20 cellular contexts compared by ENCODE assay signal in the genomic region with DNA sequence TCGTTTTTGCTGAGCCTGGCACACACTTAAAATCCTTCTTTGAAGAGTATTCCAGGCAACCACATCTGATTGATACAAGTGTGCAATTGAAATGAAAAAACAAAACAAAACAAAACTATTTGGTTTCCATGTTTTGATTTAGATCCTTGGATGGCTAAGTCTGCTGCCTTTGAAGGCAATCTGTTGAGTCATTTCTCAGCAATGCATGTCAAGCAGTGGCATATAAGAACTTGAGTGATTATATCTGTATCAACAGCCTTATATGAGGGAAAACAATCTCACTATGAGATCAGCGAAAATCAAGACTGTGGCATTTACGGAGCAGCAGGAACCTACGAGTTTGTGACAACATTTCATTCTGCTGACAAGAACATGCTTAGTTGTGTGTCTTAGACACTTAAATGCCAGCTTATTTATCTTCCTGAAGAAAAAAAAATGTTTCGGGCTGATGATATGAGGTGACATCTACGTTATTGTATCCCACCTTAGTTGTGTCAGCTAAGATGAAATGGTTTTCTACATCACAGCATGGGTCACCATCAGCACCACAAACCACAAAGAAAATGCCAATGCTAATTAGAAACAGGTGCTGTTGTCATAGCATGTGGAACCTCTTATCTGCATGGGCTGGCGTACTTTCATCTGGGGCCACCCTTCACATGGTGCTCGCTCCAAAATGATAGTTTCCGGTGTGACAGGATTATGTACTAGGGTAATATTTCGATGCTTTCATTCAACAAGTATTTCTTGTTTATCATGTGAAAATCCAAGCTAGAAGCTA.
A peak's percentile ranks its signal among the peaks of the same experiment; 100 is the strongest.
DNase-seq lines count a peak whose midpoint lies in the region; ATAC-seq and TF ChIP-seq lines count a peak whose summit lies in the region.
"Had no signal": no experiment of that assay in that cellular context is flagged by ENCODE, and none has a peak within 500 bp of the region (broad histone marks: within the 10 kb centered on the region; RNA-seq: fewer than 3 reads in every experiment).

No MANE protein-coding gene starts in this region.

- H3K27me3 Mint-ChIP-seq in activated T-helper 2 cell treated with anti-CD3 and anti-CD28 coated beads, Interferon-gamma antibody, Interleukin-2, Interleukin-4, amounts not matched to agents 10 μg/mL and 5 μg/mL and 100 μg/mL, durations not matched to agents 14 hours and 24 hours and 36 hours (ENCODE audit: low read depth) = no peaks in the 10 kb centered on the region
- H3K27me3 Mint-ChIP-seq: T-helper 17 cell had no signal

- ATAC-seq in GM21447 (IDR thresholded peaks at IDR 0.05; ENCODE audit: unreplicated experiment) (no peak), HG03159 (IDR thresholded peaks at IDR 0.05; ENCODE audit: unreplicated experiment) (no peak)
- ATAC-seq: left colon, T-helper 17 cell had no signal

- H3K36me3 Mint-ChIP-seq in activated T-helper 2 cell treated with anti-CD3 and anti-CD28 coated beads, Interferon-gamma antibody, Interleukin-2, Interleukin-4, amounts not matched to agents 10 μg/mL and 5 μg/mL and 100 μg/mL, durations not matched to agents 14 hours and 24 hours and 36 hours (ENCODE audit: low read depth) = no peaks in the 10 kb centered on the region

- peak; percentile 17 for DNase-seq in AG08395 (ENCODE audit: low spot score)
- peak; percentile 84 for DNase-seq in NCI-H460 (ENCODE audit: extremely low read depth, low read depth)
- peak; percentile 1 for DNase-seq in brain pericyte (ENCODE audit: low read depth, low spot score)
- DNase-seq in kidney epithelial cell (ENCODE audit: low read depth) = peak; percentile 37
- no peak for DNase-seq in NCI-H510A treated with DMSO at 0.1 percent for 48 hours (lab: John Stamatoyannopoulos, UW)
- DNase-seq in activated T-helper 2 cell treated with anti-CD3 and anti-CD28 coated beads, Interferon-gamma antibody, Interleukin-2, Interleukin-4, amounts not matched to agents 10 μg/mL and 5 μg/mL and 100 μg/mL, durations not matched to agents 14 hours and 24 hours and 36 hours (ENCODE audit: low spot score) = no peak
- DNase-seq: ACHN; activated gamma-delta T cell; anterior cingulate cortex; HFFc6; left colon; NCI-H1694; NCI-H2227 treated with DMSO at 0.1 percent for 48 hours; Right ventricle myocardium superior; stimulated activated CD4-positive, alpha-beta T cell treated with anti-CD3 and anti-CD28 coated beads, Interleukin-1b, Interleukin-23, amount 100 ng/mL, for 48 hours; T-helper 17 cell had no signal

- H3K36me3 ChIP-seq in kidney epithelial cell (ENCODE audit: control insufficient read depth, insufficient read depth, low read length) = no peaks in the 10 kb centered on the region
- H3K36me3 ChIP-seq: esophagus muscularis mucosa, right atrium auricular region had no signal

- TF ChIP-seq CTCF in kidney epithelial cell (IDR thresholded peaks at IDR 0.05; ENCODE audit: insufficient read depth, low read length, poor library complexity, severe bottlenecking) = no peak

- no peak overlapping the region for H3K27ac Mint-ChIP-seq in activated T-helper 2 cell treated with anti-CD3 and anti-CD28 coated beads, Interferon-gamma antibody, Interleukin-2, Interleukin-4, amounts not matched to agents 10 μg/mL and 5 μg/mL and 100 μg/mL, durations not matched to agents 14 hours and 24 hours and 36 hours
- H3K27ac Mint-ChIP-seq: HFFc6, T-helper 17 cell had no signal

- no peaks in the 10 kb centered on the region for H3K27me3 ChIP-seq in kidney epithelial cell (ENCODE audit: control insufficient read depth, insufficient read depth, low read length)
- H3K27me3 ChIP-seq: esophagus muscularis mucosa, right atrium auricular region had no signal

- H3K4me1 Mint-ChIP-seq in activated T-helper 2 cell treated with anti-CD3 and anti-CD28 coated beads, Interferon-gamma antibody, Interleukin-2, Interleukin-4, amounts not matched to agents 10 μg/mL and 5 μg/mL and 100 μg/mL, durations not matched to agents 14 hours and 24 hours and 36 hours (ENCODE audit: low read depth) = no peaks in the 10 kb centered on the region
- H3K4me1 Mint-ChIP-seq: T-helper 17 cell had no signal

- H3K4me3 ChIP-seq in kidney epithelial cell (ENCODE audit: low read depth, low read length) = no peak overlapping the region
- H3K4me3 ChIP-seq: esophagus muscularis mucosa, right atrium auricular region had no signal

- H3K9me3 Mint-ChIP-seq in activated T-helper 2 cell treated with anti-CD3 and anti-CD28 coated beads, Interferon-gamma antibody, Interleukin-2, Interleukin-4, amounts not matched to agents 10 μg/mL and 5 μg/mL and 100 μg/mL, durations not matched to agents 14 hours and 24 hours and 36 hours = no peaks in the 10 kb centered on the region

- H3K4me3 Mint-ChIP-seq in activated T-helper 2 cell treated with anti-CD3 and anti-CD28 coated beads, Interferon-gamma antibody, Interleukin-2, Interleukin-4, amounts not matched to agents 10 μg/mL and 5 μg/mL and 100 μg/mL, durations not matched to agents 14 hours and 24 hours and 36 hours (ENCODE audit: low read depth) = no peak overlapping the region
- H3K4me3 Mint-ChIP-seq: HFFc6, T-helper 17 cell had no signal

- intact Hi-C loops in activated T-helper 2 cell treated with anti-CD3 and anti-CD28 coated beads, Interferon-gamma antibody, Interleukin-2, Interleukin-4, amounts not matched to agents 10 μg/mL and 5 μg/mL and 100 μg/mL, durations not matched to agents 14 hours and 24 hours and 36 hours (cut with micrococcal nuclease) = no loop called here

Comparison
In these comparisons a context has a peak if more than half of its experiments do, and no peak if none do; other contexts are left out.
1. DNase-seq: peak in AG08395 (single experiment), NCI-H460 (single experiment), brain pericyte (single experiment) and kidney epithelial cell (single experiment); none in NCI-H510A treated with DMSO at 0.1 percent for 48 hours (single experiment) and activated T-helper 2 cell treated with anti-CD3 and anti-CD28 coated beads, Interferon-gamma antibody, Interleukin-2, Interleukin-4, amounts not matched to agents 10 μg/mL and 5 μg/mL and 100 μg/mL, durations not matched to agents 14 hours and 24 hours and 36 hours (single experiment).